8 cellular contexts compared by ENCODE assay signal in the genomic region with DNA sequence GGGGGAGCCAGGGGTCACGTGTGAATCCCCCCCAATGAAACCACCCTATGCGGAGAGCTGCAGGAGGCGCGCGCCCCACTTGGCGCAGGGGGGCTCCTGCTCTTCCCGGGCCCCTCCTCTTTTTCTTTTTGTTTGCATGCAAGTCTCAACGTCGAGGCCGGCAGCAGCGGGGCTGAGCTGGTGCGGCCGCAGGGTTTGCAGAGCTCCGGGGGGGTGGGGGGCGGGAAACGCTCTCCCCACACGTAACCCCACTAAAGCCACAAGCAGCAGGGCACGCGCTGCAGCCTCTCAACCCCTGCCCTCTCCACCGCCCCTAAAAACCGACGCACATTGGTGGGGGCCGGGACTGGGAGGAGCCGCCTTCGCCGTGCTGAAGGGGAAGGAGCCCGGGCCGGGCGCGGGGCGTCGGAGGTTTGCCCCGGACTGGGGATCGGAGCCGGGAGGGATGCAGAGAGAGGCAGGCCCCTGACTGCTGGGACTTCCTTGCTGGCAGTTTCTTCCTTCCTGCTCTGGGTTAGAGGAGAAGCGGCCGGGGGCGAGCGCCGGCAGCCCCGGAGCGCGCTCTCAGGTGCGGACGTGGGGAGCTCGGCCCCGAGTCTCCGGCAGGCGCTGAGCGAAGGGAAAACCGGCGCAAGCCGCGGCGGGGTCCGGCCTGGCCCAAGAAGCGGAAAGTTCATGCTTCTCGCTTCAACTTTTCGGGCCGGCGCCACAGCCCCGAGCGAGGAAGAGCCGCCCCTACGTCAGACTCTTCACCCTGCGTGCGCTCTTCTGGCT. TPM values are rescaled to one million over a fixed set of nuclear protein-coding genes. Genes with fewer than 3 reads are reported as not detected.
A peak's percentile ranks its signal among the peaks of the same experiment; 100 is the strongest.
DNase-seq lines count a peak whose midpoint lies in the region; ATAC-seq and TF ChIP-seq lines count a peak whose summit lies in the region.

No MANE protein-coding gene starts in this region.

- peak overlapping the region; percentile 75 for H3K27ac Mint-ChIP-seq in type B pancreatic cell

- peaks cover 19% of the 10 kb centered on the region for H3K4me1 ChIP-seq in fibroblast of lung (ENCODE audit: control insufficient read depth, extremely low read depth, insufficient read depth, low read length)

- H3K4me3 Mint-ChIP-seq in type B pancreatic cell, result peak overlapping the region; percentile 91

- no peak for TF ChIP-seq RAD21 in neural cell (conservative IDR thresholded peaks at IDR 0.05)

- H3K9ac ChIP-seq in fibroblast of lung (ENCODE audit: insufficient read depth, low read length) (peak overlapping the region; percentile 90), neural cell (ENCODE audit: low read length) (peak overlapping the region; percentile 100)

- DNase-seq in NCI-H82 (lab: John Stamatoyannopoulos, UW) (peak; percentile 56), activated T-cell treated with anti-CD3 and anti-CD28 coated beads for 24 hours (ENCODE audit: low read depth) (peak; percentile 62), fibroblast of lung (ENCODE audit: low read depth in 2 of 2) (peak; percentile 31 to 63), type B pancreatic cell (ENCODE audit: extremely low spot score, unreplicated experiment) (peak; percentile 75), NCI-H510A treated with DMSO at 0.1 percent for 48 hours (lab: John Stamatoyannopoulos, UW) (no peak)

- H3K4me1 Mint-ChIP-seq in type B pancreatic cell (ENCODE audit: unreplicated experiment), result peaks cover 26% of the 10 kb centered on the region

- H3K4me2 ChIP-seq in fibroblast of lung (ENCODE audit: extremely low read depth, insufficient read depth, low read length) (peak overlapping the region; percentile 81), neural cell (ENCODE audit: low read length) (peak overlapping the region; percentile 96)

- H3K36me3 Mint-ChIP-seq in type B pancreatic cell, result peaks cover 13% of the 10 kb centered on the region

- H3K27me3 ChIP-seq in fibroblast of lung (ENCODE audit: control insufficient read depth, insufficient read depth, low read length) (no peaks in the 10 kb centered on the region), neural cell (ENCODE audit: insufficient read depth, low read depth, low read length) (no peaks in the 10 kb centered on the region)

- no peak for TF ChIP-seq CTCF in fibroblast of lung (conservative IDR thresholded peaks at IDR 0.05 in 1 of 2, IDR thresholded peaks at IDR 0.05 in 1 of 2; ENCODE audit: low read depth in 1 of 2, low read length in 2 of 2)
- TF ChIP-seq CTCF in neural cell (IDR thresholded peaks at IDR 0.05; ENCODE audit: poor library complexity, severe bottlenecking), result no peak
- TF ChIP-seq CTCF in type B pancreatic cell (conservative IDR thresholded peaks at IDR 0.05), result no peak

- H2AFZ ChIP-seq in fibroblast of lung (ENCODE audit: low read length) (no peak overlapping the region), neural cell (ENCODE audit: low read depth, low read length) (peak overlapping the region; percentile 16)

- H3K27ac ChIP-seq in fibroblast of lung (ENCODE audit: insufficient read depth, low read length) (peak overlapping the region; percentile 77), neural cell (ENCODE audit: low read length) (peak overlapping the region; percentile 100)

- H3K9me2 ChIP-seq in neural cell (ENCODE audit: insufficient read depth, low read length), result no peaks in the 10 kb centered on the region

- H3K36me3 ChIP-seq in fibroblast of lung (ENCODE audit: control insufficient read depth, insufficient read depth, low read length) (peaks cover 24% of the 10 kb centered on the region), neural cell (ENCODE audit: insufficient read depth, low read length) (peaks cover 10% of the 10 kb centered on the region)

- H3K9me3 Mint-ChIP-seq in type B pancreatic cell, result no peaks in the 10 kb centered on the region

- peak overlapping the region; percentile 50 to 95 (median 93) for H3K4me3 ChIP-seq in fibroblast of lung (replicated peaks in 1 of 4; ENCODE audit: control extremely low read depth in 1 of 4, insufficient read depth in 1 of 4, low read depth in 3 of 4, low read length in 4 of 4)
- H3K4me3 ChIP-seq in neural cell (ENCODE audit: low read length), result peak overlapping the region; percentile 87

- no peak for TF ChIP-seq EP300 in neural cell (conservative IDR thresholded peaks at IDR 0.05; ENCODE audit: poor library complexity, severe bottlenecking)

- H3K79me2 ChIP-seq in fibroblast of lung (ENCODE audit: control insufficient read depth, insufficient read depth, low read length), result peaks cover 56% of the 10 kb centered on the region
- H3K79me2 ChIP-seq in neural cell (replicated peaks; ENCODE audit: insufficient read depth, low read length), result peaks cover 50% of the 10 kb centered on the region

- peaks cover 20% of the 10 kb centered on the region for H3K27me3 Mint-ChIP-seq in type B pancreatic cell

- no peaks in the 10 kb centered on the region for H3F3A ChIP-seq in neural cell (ENCODE audit: insufficient read depth, low read length, poor library complexity, severe bottlenecking)

- ATAC-seq in GM18517 (IDR thresholded peaks at IDR 0.05; ENCODE audit: unreplicated experiment), result peak; percentile 25
- peak; percentile 28 for ATAC-seq in HG02885 (IDR thresholded peaks at IDR 0.05; ENCODE audit: poor library complexity, unreplicated experiment)

- no peaks in the 10 kb centered on the region for H4K20me1 ChIP-seq in fibroblast of lung (ENCODE audit: control insufficient read depth, extremely low read depth, insufficient read depth, low read length)
- peaks cover 34% of the 10 kb centered on the region for H4K20me1 ChIP-seq in neural cell (ENCODE audit: insufficient read depth)

- H3K9me3 ChIP-seq in fibroblast of lung (ENCODE audit: control insufficient read depth, insufficient read depth, low read depth, low read length) (no peaks in the 10 kb centered on the region), neural cell (ENCODE audit: low read length) (no peaks in the 10 kb centered on the region)

TF ChIP-seq in neural cell, 6 proteins besides CTCF, POLR2A, EP300 and RAD21:
- TF ChIP-seq EZH2 (IDR thresholded peaks at IDR 0.05; ENCODE audit: borderline replicate concordance, insufficient read depth, low read length, poor library complexity, severe bottlenecking), result no peak
- peak; percentile 60 for TF ChIP-seq MXI1 (conservative IDR thresholded peaks at IDR 0.05; ENCODE audit: poor library complexity, severe bottlenecking)
- TF ChIP-seq TAF1 (IDR thresholded peaks at IDR 0.05; ENCODE audit: low read depth), result peak; percentile 83
- TF ChIP-seq, protein P1, sequence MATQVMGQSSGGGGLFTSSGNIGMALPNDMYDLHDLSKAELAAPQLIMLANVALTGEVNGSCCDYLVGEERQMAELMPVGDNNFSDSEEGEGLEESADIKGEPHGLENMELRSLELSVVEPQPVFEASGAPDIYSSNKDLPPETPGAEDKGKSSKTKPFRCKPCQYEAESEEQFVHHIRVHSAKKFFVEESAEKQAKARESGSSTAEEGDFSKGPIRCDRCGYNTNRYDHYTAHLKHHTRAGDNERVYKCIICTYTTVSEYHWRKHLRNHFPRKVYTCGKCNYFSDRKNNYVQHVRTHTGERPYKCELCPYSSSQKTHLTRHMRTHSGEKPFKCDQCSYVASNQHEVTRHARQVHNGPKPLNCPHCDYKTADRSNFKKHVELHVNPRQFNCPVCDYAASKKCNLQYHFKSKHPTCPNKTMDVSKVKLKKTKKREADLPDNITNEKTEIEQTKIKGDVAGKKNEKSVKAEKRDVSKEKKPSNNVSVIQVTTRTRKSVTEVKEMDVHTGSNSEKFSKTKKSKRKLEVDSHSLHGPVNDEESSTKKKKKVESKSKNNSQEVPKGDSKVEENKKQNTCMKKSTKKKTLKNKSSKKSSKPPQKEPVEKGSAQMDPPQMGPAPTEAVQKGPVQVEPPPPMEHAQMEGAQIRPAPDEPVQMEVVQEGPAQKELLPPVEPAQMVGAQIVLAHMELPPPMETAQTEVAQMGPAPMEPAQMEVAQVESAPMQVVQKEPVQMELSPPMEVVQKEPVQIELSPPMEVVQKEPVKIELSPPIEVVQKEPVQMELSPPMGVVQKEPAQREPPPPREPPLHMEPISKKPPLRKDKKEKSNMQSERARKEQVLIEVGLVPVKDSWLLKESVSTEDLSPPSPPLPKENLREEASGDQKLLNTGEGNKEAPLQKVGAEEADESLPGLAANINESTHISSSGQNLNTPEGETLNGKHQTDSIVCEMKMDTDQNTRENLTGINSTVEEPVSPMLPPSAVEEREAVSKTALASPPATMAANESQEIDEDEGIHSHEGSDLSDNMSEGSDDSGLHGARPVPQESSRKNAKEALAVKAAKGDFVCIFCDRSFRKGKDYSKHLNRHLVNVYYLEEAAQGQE (IDR thresholded peaks at IDR 0.05; ENCODE audit: borderline replicate concordance), result peak; percentile 84
- peak; percentile 74 for TF ChIP-seq POLR2AphosphoS5 (IDR thresholded peaks at IDR 0.05)
- peak; percentile 9 for TF ChIP-seq SMC3 (conservative IDR thresholded peaks at IDR 0.05; ENCODE audit: poor library complexity)

RNA-seq across cellular contexts. Expression of a gene that starts 0.9 kb away (rescaled TPM):
- total RNA-seq in fibroblast of lung, result 351 and 926 TPM in 2 replicates
- 320 and 604 TPM in 2 replicates for polyA plus RNA-seq in fibroblast of lung
- polyA plus RNA-seq in fibroblast of lung (2012), result 201 and 407 TPM in 2 replicates
- 396 and 765 TPM in 2 replicates for polyA minus RNA-seq in fibroblast of lung (ENCODE audit: low replicate concordance)
- 345 and 456 TPM in 2 replicates for polyA plus RNA-seq in neural cell
- polyA minus RNA-seq in neural cell, result 337 and 433 TPM in 2 replicates
- total RNA-seq in type B pancreatic cell (ENCODE audit: low replicate concordance), result 78.5 and 116 TPM in 2 replicates
